ENCODE assay signal across 8 cellular contexts in genomic region chr1:112698366-112699310, GRCh38. TPM values are rescaled to one million over a fixed set of nuclear protein-coding genes. Genes with fewer than 3 reads are reported as not detected.
DNase-seq lines count a peak whose midpoint lies in the region; ATAC-seq and TF ChIP-seq lines count a peak whose summit lies in the region.

No MANE protein-coding gene starts in this region.

- DNase-seq in HUDEP-2 (lab: John Stamatoyannopoulos, UW; ENCODE audit: unreplicated experiment in 76 of 76), result peak in 73 of 76 experiments; percentile 34 to 88 (median 70)
- DNase-seq in NCI-H774 (lab: John Stamatoyannopoulos, UW), result peak; percentile 51
- DNase-seq in esophagus muscularis mucosa (ENCODE audit: extremely low spot score), result no peak
- peak; percentile 70 for DNase-seq in sciatic nerve (ENCODE audit: low spot score)
- no peak for DNase-seq in stimulated activated CD4-positive, alpha-beta T cell treated with anti-CD3 and anti-CD28 coated beads, Interleukin-15, amount 100 ng/mL, for 24 hours
- no peak for DNase-seq in T-helper 2 cell
- no peak for DNase-seq in GM10248 (ENCODE audit: extremely low spot score)

- POLR2A ChIA-PET in GM10248 (lab: Yijun Ruan, JAX), result no interaction called here

- no peaks in the 10 kb centered on the region for H3K27me3 ChIP-seq in esophagus muscularis mucosa

- ATAC-seq in sciatic nerve (no peak), HG03469 (IDR thresholded peaks at IDR 0.05; ENCODE audit: unreplicated experiment) (no peak)

- TF ChIP-seq POLR2A in esophagus muscularis mucosa (IDR thresholded peaks at IDR 0.05; ENCODE audit: low read depth), result no peak

- TF ChIP-seq CTCF in esophagus muscularis mucosa (IDR thresholded peaks at IDR 0.05) (no peak), GM10248 (IDR thresholded peaks at IDR 0.05; ENCODE audit: control extremely low read depth, extremely low read depth, low read depth, missing control alignments) (no peak)

- peaks cover 6 to 88% (median 75%) of the 10 kb centered on the region in 4 donors for H3K36me3 ChIP-seq in esophagus muscularis mucosa

- H3K27ac ChIP-seq in esophagus muscularis mucosa (replicated peaks in 1 of 4), result peak overlapping the region; percentile 97 to 100 (median 98)

- no peak overlapping the region for H3K4me3 ChIP-seq in esophagus muscularis mucosa

- CTCF ChIA-PET in GM10248 (lab: Yijun Ruan, JAX), result interaction anchor here (1.6 to 5.6 kb wide), 7 partner anchors 9 to 197 kb away, joined by 3 to 35 read pairs (median 7); partner anchors contain the start of genes MOV10 and PPM1J

- H3K4me1 ChIP-seq in esophagus muscularis mucosa, result peaks cover 58 to 61% (median 60%) of the 10 kb centered on the region in 4 donors

- no peak for TF ChIP-seq EP300 in esophagus muscularis mucosa (IDR thresholded peaks at IDR 0.05)

- intact Hi-C loops in esophagus muscularis mucosa (cut with DNase I), result no loop called here
- intact Hi-C loops in sciatic nerve (cut with DNase I), result no loop called here

- 57% methylated on average over 11 of the region's 17 CpGs for WGBS in esophagus muscularis mucosa

- H3K9me3 ChIP-seq in esophagus muscularis mucosa, result no peaks in the 10 kb centered on the region

RNA-seq across cellular contexts. Expression of gene RHOC, which starts 8.3 kb away (rescaled TPM):
- total RNA-seq in esophagus muscularis mucosa (100 to 1,000 TPM; 222 to 374 (median 324) TPM), sciatic nerve (241 TPM)

RNA-seq across cellular contexts. Expression of gene PPM1J, which starts 16.5 kb away (rescaled TPM):
- total RNA-seq in esophagus muscularis mucosa (1 to 10 TPM in 3 of 4 donors, under 1 TPM in 1; 0.42 to 3.6 (median 2.3) TPM), sciatic nerve (1.8 TPM)

RNA-seq across cellular contexts. Expression of gene MOV10, which starts 24.2 kb away (rescaled TPM):
- total RNA-seq in esophagus muscularis mucosa (10 to 100 TPM; 12.3 to 24.1 (median 18.7) TPM), sciatic nerve (57.5 TPM)

Comparison
In these comparisons a context has a peak if more than half of its experiments do, and no peak if none do; other contexts are left out.
1. DNase-seq: peak in HUDEP-2 (73 of 76), NCI-H774 (single experiment) and sciatic nerve (single experiment); none in esophagus muscularis mucosa (single experiment), stimulated activated CD4-positive, alpha-beta T cell treated with anti-CD3 and anti-CD28 coated beads, Interleukin-15, amount 100 ng/mL, for 24 hours (single experiment), T-helper 2 cell (0 of 5) and GM10248 (single experiment).